ENCODE assay signal across 12 cellular contexts in the genomic region with DNA sequence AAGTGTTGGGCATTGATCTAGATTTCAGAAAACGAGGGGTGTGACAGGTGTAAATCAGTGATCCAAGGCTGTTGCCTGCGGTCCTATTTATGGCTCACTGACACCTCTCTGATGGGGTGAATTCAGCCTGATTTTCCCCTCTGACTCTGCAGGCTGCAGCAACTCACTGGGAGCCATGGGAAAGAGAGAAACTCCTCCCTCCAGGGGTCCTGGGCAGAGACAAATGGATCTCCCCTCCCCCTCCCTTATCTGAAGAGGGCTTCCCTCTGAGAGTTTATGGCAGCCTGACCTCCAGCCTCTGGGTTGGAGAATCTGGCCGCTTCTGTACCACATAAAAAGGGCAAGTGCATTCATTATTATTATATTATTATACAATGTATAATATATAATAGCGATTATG. TPM values are rescaled to one million over a fixed set of nuclear protein-coding genes. Genes with fewer than 3 reads are reported as not detected.
"Had no signal": no experiment of that assay in that cellular context is flagged by ENCODE, and none has a peak within 500 bp of the region (broad histone marks: within the 10 kb centered on the region; RNA-seq: fewer than 3 reads in every experiment).

No MANE protein-coding gene starts in this region.

- H3K9me3 Mint-ChIP-seq: activated CD4-positive, alpha-beta memory T cell treated with anti-CD3 and anti-CD28 coated beads for 36 hours; stimulated activated effector memory CD8-positive, alpha-beta T cell treated with anti-CD3 and anti-CD28 coated beads, Interleukin-12 subunit alpha, Interleukin-12 subunit beta, amount 100 ng/mL, for 72 hours had no signal

- H3K27me3 ChIP-seq: thyroid gland had no signal

- H3K27ac ChIP-seq: psoas muscle, right lobe of liver, thyroid gland had no signal

- H3K4me3 ChIP-seq: psoas muscle, right lobe of liver, thyroid gland had no signal

- H3K36me3 ChIP-seq: right lobe of liver, thyroid gland had no signal

- H3K36me3 Mint-ChIP-seq: activated CD4-positive, alpha-beta memory T cell treated with anti-CD3 and anti-CD28 coated beads for 36 hours had no signal

- H3K9me3 ChIP-seq: psoas muscle, right lobe of liver, thyroid gland had no signal

- H3K27ac Mint-ChIP-seq: activated CD4-positive, alpha-beta memory T cell treated with anti-CD3 and anti-CD28 coated beads for 36 hours; stimulated activated effector memory CD8-positive, alpha-beta T cell treated with anti-CD3 and anti-CD28 coated beads, Interleukin-12 subunit alpha, Interleukin-12 subunit beta, amount 100 ng/mL, for 72 hours had no signal

- DNase-seq: activated CD4-positive, alpha-beta memory T cell treated with anti-CD3 and anti-CD28 coated beads for 36 hours; activated CD4-positive, alpha-beta T cell treated with anti-CD3 and anti-CD28 coated beads for 1 hour; activated gamma-delta T cell; activated T-cell treated with anti-CD3 and anti-CD28 coated beads, Interleukin-2, amount 50 U/mL, for 48 hours; caudate nucleus; left ventricle myocardium superior; occipital lobe; psoas muscle; right lobe of liver; thyroid gland had no signal

- H3K4me3 Mint-ChIP-seq: activated CD4-positive, alpha-beta memory T cell treated with anti-CD3 and anti-CD28 coated beads for 36 hours; stimulated activated effector memory CD8-positive, alpha-beta T cell treated with anti-CD3 and anti-CD28 coated beads, Interleukin-12 subunit alpha, Interleukin-12 subunit beta, amount 100 ng/mL, for 72 hours had no signal

- ATAC-seq: left ventricle myocardium superior; psoas muscle; right lobe of liver; stimulated activated effector memory CD8-positive, alpha-beta T cell treated with anti-CD3 and anti-CD28 coated beads, Interleukin-12 subunit alpha, Interleukin-12 subunit beta, amount 100 ng/mL, for 72 hours had no signal

- FAIRE-seq: keratinocyte had no signal

RNA-seq across cellular contexts. Expression of a gene that starts 1.8 kb away (rescaled TPM):
- total RNA-seq: activated CD4-positive, alpha-beta memory T cell treated with anti-CD3 and anti-CD28 coated beads for 36 hours had no signal
